11 cellular contexts compared by ENCODE assay signal in genomic region chr1:89754518-89754917, GRCh38.
DNase-seq lines count a peak whose midpoint lies in the region; ATAC-seq, FAIRE-seq and TF ChIP-seq lines count a peak whose summit lies in the region.
"Had no signal": no experiment of that assay in that cellular context is flagged by ENCODE, and none has a peak within 500 bp of the region (broad histone marks: within the 10 kb centered on the region; RNA-seq: fewer than 3 reads in every experiment).

No MANE protein-coding gene starts in this region.

- H3K4me3 Mint-ChIP-seq in activated CD4-positive, alpha-beta memory T cell treated with anti-CD3 and anti-CD28 coated beads, Interleukin-2, amount 10 ng/mL, durations not matched to agents 7 days and 5 days = no peak overlapping the region
- no peak overlapping the region for H3K4me3 Mint-ChIP-seq in activated CD4-positive, alpha-beta memory T cell treated with anti-CD3 and anti-CD28 coated beads for 36 hours

- H3K9me3 ChIP-seq in smooth muscle cell (replicated peaks; ENCODE audit: low read depth) = no peaks in the 10 kb centered on the region
- H3K9me3 ChIP-seq: thyroid gland had no signal

- no peak overlapping the region for H3K4me2 ChIP-seq in smooth muscle cell

- no peaks in the 10 kb centered on the region for H3K36me3 ChIP-seq in smooth muscle cell (ENCODE audit: low read depth)
- H3K36me3 ChIP-seq: thyroid gland had no signal

- intact Hi-C loops in activated CD4-positive, alpha-beta memory T cell treated with anti-CD3 and anti-CD28 coated beads for 36 hours (cut with micrococcal nuclease) = loop anchor here (1.0 kb wide), 2 partner anchors 15 to 35 kb away; no protein-coding TSS in a partner anchor

- peak overlapping the region; percentile 71 for H2AFZ ChIP-seq in smooth muscle cell (ENCODE audit: low read depth)

- H3K4me1 ChIP-seq in smooth muscle cell (ENCODE audit: low read depth) = peaks cover 8% of the 10 kb centered on the region
- H3K4me1 ChIP-seq: foreskin keratinocyte, thyroid gland had no signal

- ATAC-seq in HG02610 (IDR thresholded peaks at IDR 0.05; ENCODE audit: unreplicated experiment) = no peak
- ATAC-seq: foreskin keratinocyte had no signal

- peak overlapping the region; percentile 33 for H3K27ac ChIP-seq in smooth muscle cell (ENCODE audit: low read depth)
- H3K27ac ChIP-seq: foreskin keratinocyte, thyroid gland had no signal

- H3K27me3 ChIP-seq in smooth muscle cell (ENCODE audit: low read depth) = no peaks in the 10 kb centered on the region
- H3K27me3 ChIP-seq: foreskin keratinocyte, thyroid gland had no signal

- POLR2A ChIA-PET in activated CD4-positive, alpha-beta memory T cell treated with anti-CD3 and anti-CD28 coated beads, Interleukin-2, amount 10 ng/mL, durations not matched to agents 7 days and 5 days (lab: Charles Lee) = interaction anchor here (0.8 to 5.5 kb wide), 5 partner anchors 15 to 123 kb away, joined by 3 to 96 read pairs (median 6); partner anchors contain the start of gene LRRC8C
- POLR2A ChIA-PET in activated CD4-positive, alpha-beta memory T cell treated with anti-CD3 and anti-CD28 coated beads for 36 hours (lab: Charles Lee) = no interaction called here

- no peak overlapping the region for H3K9ac ChIP-seq in smooth muscle cell (ENCODE audit: low read depth)

- peak overlapping the region; percentile 50 for H3K27ac Mint-ChIP-seq in activated CD4-positive, alpha-beta memory T cell treated with anti-CD3 and anti-CD28 coated beads, Interleukin-2, amount 10 ng/mL, durations not matched to agents 7 days and 5 days
- no peak overlapping the region for H3K27ac Mint-ChIP-seq in activated CD4-positive, alpha-beta memory T cell treated with anti-CD3 and anti-CD28 coated beads for 36 hours

- no peaks in the 10 kb centered on the region for H4K20me1 ChIP-seq in smooth muscle cell (ENCODE audit: low read depth)

- H3K9me3 Mint-ChIP-seq in activated CD4-positive, alpha-beta memory T cell treated with anti-CD3 and anti-CD28 coated beads, Interleukin-2, amount 10 ng/mL, durations not matched to agents 7 days and 5 days = no peaks in the 10 kb centered on the region
- no peaks in the 10 kb centered on the region for H3K9me3 Mint-ChIP-seq in activated CD4-positive, alpha-beta memory T cell treated with anti-CD3 and anti-CD28 coated beads for 36 hours

- H3K4me3 ChIP-seq in epithelial cell of esophagus (ENCODE audit: low read length) (no peak overlapping the region), smooth muscle cell (no peak overlapping the region)
- H3K4me3 ChIP-seq: thyroid gland had no signal

- 58% methylated on average over 2 of the region's 2 CpGs for WGBS in smooth muscle cell (ENCODE audit: low lambda C conversion rate)

- no peaks in the 10 kb centered on the region for H3K27me3 Mint-ChIP-seq in activated CD4-positive, alpha-beta memory T cell treated with anti-CD3 and anti-CD28 coated beads, Interleukin-2, amount 10 ng/mL, durations not matched to agents 7 days and 5 days
- H3K27me3 Mint-ChIP-seq in activated CD4-positive, alpha-beta memory T cell treated with anti-CD3 and anti-CD28 coated beads for 36 hours = no peaks in the 10 kb centered on the region

- no peaks in the 10 kb centered on the region for H3K79me2 ChIP-seq in smooth muscle cell (ENCODE audit: low read depth)

- CTCF ChIA-PET in activated CD4-positive, alpha-beta memory T cell treated with anti-CD3 and anti-CD28 coated beads, Interleukin-2, amount 10 ng/mL, durations not matched to agents 7 days and 5 days (lab: Charles Lee) = interaction anchor here (1.3 to 10.0 kb wide), 3 partner anchors 9 to 121 kb away, joined by 4 to 174 read pairs (median 9); partner anchors contain the start of gene LRRC8C
- CTCF ChIA-PET in activated CD4-positive, alpha-beta memory T cell treated with anti-CD3 and anti-CD28 coated beads for 36 hours (lab: Charles Lee) = interaction anchor here (1.0 to 1.4 kb wide), 2 partner anchors 9 to 26 kb away, joined by 3 to 6 read pairs; no protein-coding TSS in a partner anchor

- TF ChIP-seq CTCF in epithelial cell of esophagus (IDR thresholded peaks at IDR 0.05; ENCODE audit: insufficient read depth, low read depth, low read length, missing control alignments) (no peak), smooth muscle cell (IDR thresholded peaks at IDR 0.05; ENCODE audit: borderline replicate concordance, insufficient read depth, poor library complexity, severe bottlenecking) (no peak)

- H3K4me1 Mint-ChIP-seq in activated CD4-positive, alpha-beta memory T cell treated with anti-CD3 and anti-CD28 coated beads, Interleukin-2, amount 10 ng/mL, durations not matched to agents 7 days and 5 days = peaks cover 64% of the 10 kb centered on the region
- H3K4me1 Mint-ChIP-seq in activated CD4-positive, alpha-beta memory T cell treated with anti-CD3 and anti-CD28 coated beads for 36 hours (ENCODE audit: low read depth) = peaks cover 58% of the 10 kb centered on the region

- peaks cover 8% of the 10 kb centered on the region for H3F3A ChIP-seq in smooth muscle cell (ENCODE audit: low read depth)

- no peak for TF ChIP-seq POLR2A in GM12892 (IDR thresholded peaks at IDR 0.05; ENCODE audit: low read depth, low read length)

- no peak for FAIRE-seq in GM12892 (lab: Jason Lieb, UNC)

- peaks cover 10% of the 10 kb centered on the region for H3K36me3 Mint-ChIP-seq in activated CD4-positive, alpha-beta memory T cell treated with anti-CD3 and anti-CD28 coated beads, Interleukin-2, amount 10 ng/mL, durations not matched to agents 7 days and 5 days (ENCODE audit: low read depth)
- no peaks in the 10 kb centered on the region for H3K36me3 Mint-ChIP-seq in activated CD4-positive, alpha-beta memory T cell treated with anti-CD3 and anti-CD28 coated beads for 36 hours

- DNase-seq in activated CD4-positive, alpha-beta memory T cell treated with anti-CD3 and anti-CD28 coated beads, Interleukin-2, amount 10 ng/mL, durations not matched to agents 7 days and 5 days = no peak
- DNase-seq in activated CD4-positive, alpha-beta memory T cell treated with anti-CD3 and anti-CD28 coated beads for 36 hours = no peak
- DNase-seq in RPMI8226 = peak; percentile 30
- DNase-seq in epithelial cell of esophagus (ENCODE audit: low read depth) = peak; percentile 49
- no peak for DNase-seq in smooth muscle cell (lab: John Stamatoyannopoulos, UW; ENCODE audit: unreplicated experiment)
- DNase-seq in NCI-H345 treated with DMSO at 0.1 percent for 48 hours (lab: John Stamatoyannopoulos, UW; ENCODE audit: unreplicated experiment) = no peak
- DNase-seq in GM12892 (ENCODE audit: insufficient read length) = no peak
- DNase-seq: activated gamma-delta T cell, foreskin keratinocyte, thyroid gland had no signal

Comparison
In these comparisons a context has a peak if more than half of its experiments do, and no peak if none do; other contexts are left out.
1. DNase-seq: peak in RPMI8226 (single experiment) and epithelial cell of esophagus (single experiment); none in activated CD4-positive, alpha-beta memory T cell treated with anti-CD3 and anti-CD28 coated beads, Interleukin-2, amount 10 ng/mL, durations not matched to agents 7 days and 5 days (single experiment), activated CD4-positive, alpha-beta memory T cell treated with anti-CD3 and anti-CD28 coated beads for 36 hours (single experiment), smooth muscle cell (single experiment), NCI-H345 treated with DMSO at 0.1 percent for 48 hours (single experiment) and GM12892 (single experiment).